ENCODE assay signal across 7 cellular contexts in the genomic region with DNA sequence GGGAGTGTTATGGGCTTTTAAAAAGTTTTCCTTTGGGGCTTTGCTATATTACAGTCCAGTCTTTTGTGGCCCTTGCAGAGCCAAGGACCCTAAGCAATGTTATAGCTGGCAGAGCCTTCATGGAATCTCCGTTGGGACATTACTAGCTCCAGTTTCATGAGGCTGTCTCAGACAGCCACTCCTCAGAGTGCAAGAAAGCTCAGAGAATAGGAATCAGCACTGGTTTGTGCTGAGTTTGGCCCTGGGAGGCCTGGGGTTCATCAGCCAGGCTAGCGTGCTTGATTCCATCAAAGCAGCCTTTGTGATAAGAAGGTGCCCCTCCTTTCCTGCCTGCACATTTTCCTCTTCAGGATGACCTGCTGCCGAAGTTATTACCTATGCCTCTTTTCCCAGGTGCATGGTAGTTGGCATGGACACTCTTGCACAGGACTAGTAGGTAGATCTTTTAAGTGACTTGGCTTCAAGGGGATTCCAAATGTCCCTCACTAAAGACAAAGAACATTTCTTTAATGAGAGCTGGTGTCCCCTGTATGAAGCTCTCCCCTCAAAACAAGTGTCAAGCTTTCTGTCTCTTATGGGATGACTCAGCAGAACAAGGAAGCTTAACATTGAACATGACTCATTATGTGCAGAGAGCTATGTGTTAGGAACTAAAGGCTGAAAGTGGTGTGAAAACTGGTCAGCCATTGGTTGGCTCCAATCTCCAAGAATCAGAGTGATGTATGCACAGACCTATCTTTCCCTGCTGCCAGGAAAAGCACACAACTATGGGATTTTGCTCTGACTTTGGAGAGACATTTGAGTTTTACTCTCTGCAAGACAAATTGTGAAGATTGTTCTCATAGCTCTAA.
DNase-seq lines count a peak whose midpoint lies in the region; ATAC-seq, FAIRE-seq and TF ChIP-seq lines count a peak whose summit lies in the region.

No MANE protein-coding gene starts in this region.

- in situ Hi-C loops in T47D (cut with HindIII; ENCODE audit: low pct_unique_long_range_greater_than_20kb, low sequenced_read_pairs) (no loop called here), HAP-1 (cut with MboI; ENCODE audit: low sequenced_read_pairs) (no loop called here)

- H3K27me3 ChIP-seq in small intestine (ENCODE audit: control insufficient read depth in 2 of 2, insufficient read depth in 2 of 2, low read length in 2 of 2): no peaks in the 10 kb centered on the region
- H3K27me3 ChIP-seq in HAP-1 (ENCODE audit: low read depth): no peaks in the 10 kb centered on the region

- H3K4me1 ChIP-seq in small intestine (ENCODE audit: control insufficient read depth in 2 of 2, insufficient read depth in 1 of 2, low read depth in 1 of 2, low read length in 1 of 2): no peaks in the 10 kb centered on the region
- H3K4me1 ChIP-seq in HAP-1: no peaks in the 10 kb centered on the region

- ATAC-seq in GM19452 (IDR thresholded peaks at IDR 0.05; ENCODE audit: unreplicated experiment) (peak; percentile 76), HG03521 (IDR thresholded peaks at IDR 0.05; ENCODE audit: unreplicated experiment) (peak; percentile 53)

- DNase-seq in T47D (ENCODE audit: low read depth in 1 of 2, low spot score in 1 of 2) (peak; percentile 36 to 69), small intestine (peak; percentile 4), HAP-1 (ENCODE audit: low spot score in 2 of 2) (no peak), GM20000 (ENCODE audit: low spot score) (no peak)
- no peak for DNase-seq in stimulated activated CD4-positive, alpha-beta T cell treated with anti-CD3 and anti-CD28 coated beads, Interleukin-2, amount 100 ng/mL, for 48 hours

- H3K4me3 ChIP-seq in small intestine (ENCODE audit: low read depth in 1 of 2, low read length in 2 of 2) (no peak overlapping the region), HAP-1 (no peak overlapping the region)

- no peak for FAIRE-seq in small intestine (lab: Jason Lieb, UNC)

- no peak overlapping the region for H3K27ac ChIP-seq in small intestine (ENCODE audit: low read depth in 1 of 2, low read length in 1 of 2)

- H3K36me3 ChIP-seq in small intestine (ENCODE audit: control insufficient read depth in 2 of 2, insufficient read depth in 2 of 2, low read length in 2 of 2): no peaks in the 10 kb centered on the region
- H3K36me3 ChIP-seq in HAP-1 (replicated peaks): no peaks in the 10 kb centered on the region

- H3K9me3 ChIP-seq in small intestine (ENCODE audit: control insufficient read depth, low read depth) (no peaks in the 10 kb centered on the region), HAP-1 (no peaks in the 10 kb centered on the region)

- WGBS in small intestine, 3 donors: 48 to 58% (median 52%) methylated on average over 3 of the region's 3 CpGs

- no peak for TF ChIP-seq CTCF in GM20000 (IDR thresholded peaks at IDR 0.05; ENCODE audit: extremely low read depth, missing control alignments)

Comparison
In these comparisons a context has a peak if more than half of its experiments do, and no peak if none do; other contexts are left out.
1. DNase-seq: peak in T47D (2 of 2) and small intestine (single experiment); none in HAP-1 (0 of 2), stimulated activated CD4-positive, alpha-beta T cell treated with anti-CD3 and anti-CD28 coated beads, Interleukin-2, amount 100 ng/mL, for 48 hours (0 of 2) and GM20000 (single experiment).